10 cellular contexts compared by ENCODE assay signal in genomic region chr5:175281714-175282113, GRCh38.
"Had no signal": no experiment of that assay in that cellular context is flagged by ENCODE, and none has a peak within 500 bp of the region (broad histone marks: within the 10 kb centered on the region; RNA-seq: fewer than 3 reads in every experiment).

No MANE protein-coding gene starts in this region.

- H3K4me3 ChIP-seq: skin epidermis, tibial nerve had no signal

- H3K4me1 ChIP-seq: tibial nerve had no signal

- H3K36me3 ChIP-seq: tibial nerve had no signal

- H3K27me3 ChIP-seq: tibial nerve had no signal

- H3K27ac ChIP-seq: skin epidermis, tibial nerve had no signal

- ATAC-seq: esophagus mucosa; naive thymus-derived CD4-positive, alpha-beta T cell had no signal

- DNase-seq: activated CD4-positive, alpha-beta memory T cell treated with anti-CD3 and anti-CD28 coated beads, Interleukin-2, amount 10 ng/mL, durations not matched to agents 7 days and 5 days; activated CD4-positive, alpha-beta T cell treated with anti-CD3 and anti-CD28 coated beads for 1 hour; activated CD8-positive, alpha-beta memory T cell treated with anti-CD3 and anti-CD28 coated beads, Interleukin-2, amount 50 U/mL, for 4 hours; activated naive CD4-positive, alpha-beta T cell treated with anti-CD3 and anti-CD28 coated beads for 36 hours; mammary epithelial cell; naive thymus-derived CD4-positive, alpha-beta T cell; posterior cingulate gyrus had no signal

- H3K9me3 ChIP-seq: tibial nerve had no signal
